In genomic region chr10:22252286-22252800, GRCh38 we compare ENCODE assay signal across 8 cellular contexts. TPM values are rescaled to one million over a fixed set of nuclear protein-coding genes. Genes with fewer than 3 reads are reported as not detected.
DNase-seq lines count a peak whose midpoint lies in the region; ATAC-seq and TF ChIP-seq lines count a peak whose summit lies in the region.

No MANE protein-coding gene starts in this region.

- peak overlapping the region; percentile 93 for H2AFZ ChIP-seq in ACC112 (ENCODE audit: low read length, unreplicated experiment)

- H3K4me3 ChIP-seq in ACC112 (ENCODE audit: low read depth, low read length) (peak overlapping the region; percentile 88), coronary artery (peak overlapping the region; percentile 76), lower leg skin (ENCODE audit: low read depth, poor library complexity, severe bottlenecking) (peak overlapping the region; percentile 82)

- TF ChIP-seq CTCF in coronary artery (IDR thresholded peaks at IDR 0.05) (no peak), lower leg skin (IDR thresholded peaks at IDR 0.05) (no peak)

- peaks cover 35% of the 10 kb centered on the region for H3K4me1 ChIP-seq in ACC112 (ENCODE audit: control insufficient read depth, insufficient read depth, low read length, unreplicated experiment)

- peaks cover 17% of the 10 kb centered on the region for H3K79me2 ChIP-seq in ACC112 (ENCODE audit: control insufficient read depth, insufficient read depth, low read length, unreplicated experiment)

- intact Hi-C loops in lower leg skin (cut with DNase I; ENCODE audit: low total_unique reads) = loop anchor here (5.0 kb wide), 1 partner anchor 70 kb away; the partner anchor contains the start of gene BMI1

- no peaks in the 10 kb centered on the region for H3K27me3 ChIP-seq in ACC112 (ENCODE audit: insufficient read depth, low read length)

- ATAC-seq in GM18870 (IDR thresholded peaks at IDR 0.05; ENCODE audit: unreplicated experiment) = peak; percentile 64
- ATAC-seq in HG03135 (IDR thresholded peaks at IDR 0.05; ENCODE audit: unreplicated experiment) = peak; percentile 59
- ATAC-seq in activated CD4-positive, CD25-positive, alpha-beta regulatory T cell treated with anti-CD3 and anti-CD28 coated beads, Interleukin-2, amount 50 U/mL, for 24 hours = peak; percentile 77 to 78

- DNase-seq in coronary artery (ENCODE audit: low spot score) (peak; percentile 76), lower leg skin (ENCODE audit: low spot score in 2 of 2) (peak in 1 of 2 donors; percentile 23), NCI-H1436 (lab: John Stamatoyannopoulos, UW) (no peak)
- DNase-seq in stimulated activated CD4-positive, alpha-beta T cell treated with anti-CD3 and anti-CD28 coated beads, Interleukin-4, amount 100 ng/mL, for 48 hours (ENCODE audit: low read depth in 2 of 2) = peak; percentile 50 to 62

- H3K36me3 ChIP-seq in ACC112 (ENCODE audit: insufficient read depth, low read length) = no peaks in the 10 kb centered on the region

- no peak for TF ChIP-seq POLR2A in lower leg skin (IDR thresholded peaks at IDR 0.05)

- WGBS in lower leg skin, 2 donors = 0% methylated on average over 20 to 25 of the region's 48 CpGs

- H3K27ac ChIP-seq in ACC112 (ENCODE audit: low read depth, low read length) (peak overlapping the region; percentile 79), coronary artery (peak overlapping the region; percentile 90 to 92)

RNA-seq across cellular contexts. Expression of gene EBLN1, which starts 34.5 kb away (rescaled TPM):
- not detected for total RNA-seq in lower leg skin
